Comparison of ENCODE assay signal across 1 cellular context in genomic region chr9:133238851-133239532, GRCh38.
TF ChIP-seq lines count a peak whose summit lies in the region.

No MANE protein-coding gene starts in this region.

TF ChIP-seq in HEK293, 187 proteins besides CTCF, POLR2A, EP300 and RAD21 (continued from another document):
- TF ChIP-seq, protein P1, sequence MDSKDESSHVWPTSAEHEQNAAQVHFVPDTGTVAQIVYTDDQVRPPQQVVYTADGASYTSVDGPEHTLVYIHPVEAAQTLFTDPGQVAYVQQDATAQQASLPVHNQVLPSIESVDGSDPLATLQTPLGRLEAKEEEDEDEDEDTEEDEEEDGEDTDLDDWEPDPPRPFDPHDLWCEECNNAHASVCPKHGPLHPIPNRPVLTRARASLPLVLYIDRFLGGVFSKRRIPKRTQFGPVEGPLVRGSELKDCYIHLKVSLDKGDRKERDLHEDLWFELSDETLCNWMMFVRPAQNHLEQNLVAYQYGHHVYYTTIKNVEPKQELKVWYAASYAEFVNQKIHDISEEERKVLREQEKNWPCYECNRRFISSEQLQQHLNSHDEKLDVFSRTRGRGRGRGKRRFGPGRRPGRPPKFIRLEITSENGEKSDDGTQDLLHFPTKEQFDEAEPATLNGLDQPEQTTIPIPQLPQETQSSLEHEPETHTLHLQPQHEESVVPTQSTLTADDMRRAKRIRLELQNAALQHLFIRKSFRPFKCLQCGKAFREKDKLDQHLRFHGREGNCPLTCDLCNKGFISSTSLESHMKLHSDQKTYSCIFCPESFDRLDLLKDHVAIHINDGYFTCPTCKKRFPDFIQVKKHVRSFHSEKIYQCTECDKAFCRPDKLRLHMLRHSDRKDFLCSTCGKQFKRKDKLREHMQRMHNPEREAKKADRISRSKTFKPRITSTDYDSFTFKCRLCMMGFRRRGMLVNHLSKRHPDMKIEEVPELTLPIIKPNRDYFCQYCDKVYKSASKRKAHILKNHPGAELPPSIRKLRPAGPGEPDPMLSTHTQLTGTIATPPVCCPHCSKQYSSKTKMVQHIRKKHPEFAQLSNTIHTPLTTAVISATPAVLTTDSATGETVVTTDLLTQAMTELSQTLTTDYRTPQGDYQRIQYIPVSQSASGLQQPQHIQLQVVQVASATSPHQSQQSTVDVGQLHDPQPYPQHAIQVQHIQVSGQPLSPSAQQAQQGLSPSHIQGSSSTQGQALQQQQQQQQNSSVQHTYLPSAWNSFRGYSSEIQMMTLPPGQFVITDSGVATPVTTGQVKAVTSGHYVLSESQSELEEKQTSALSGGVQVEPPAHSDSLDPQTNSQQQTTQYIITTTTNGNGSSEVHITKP (tag by site-specific recombination; IDR thresholded peaks at IDR 0.05) = peak; percentile 98
- TF ChIP-seq MZF1 (tag by site-specific recombination; IDR thresholded peaks at IDR 0.05; ENCODE audit: borderline replicate concordance) (peak; percentile 62; the same call in 1 of the 2 replicates), ZNF785 (tag by site-specific recombination; IDR thresholded peaks at IDR 0.05) (peak; percentile 65; the same call in 1 of the 2 replicates), ZNF202 (tag by site-specific recombination; IDR thresholded peaks at IDR 0.05; ENCODE audit: borderline replicate concordance) (no peak), KLF17 (tag by site-specific recombination; IDR thresholded peaks at IDR 0.05) (peak; percentile 57), SP7 (tag by site-specific recombination; IDR thresholded peaks at IDR 0.05) (peak; percentile 69), ZNF184 (tag by site-specific recombination; IDR thresholded peaks at IDR 0.05) (0 out of 2 replicates have a peak, but pooled peaks have one; percentile 60), ZNF324 (tag by site-specific recombination; IDR thresholded peaks at IDR 0.05) (peak; percentile 48; the same call in 1 of the 2 replicates), ZNF629 (tag by site-specific recombination; IDR thresholded peaks at IDR 0.05) (peak; percentile 47; the same call in 1 of the 2 replicates), GLIS2 (tag by site-specific recombination; IDR thresholded peaks at IDR 0.05) (peak; percentile 93), ZFP37 (tag by site-specific recombination; IDR thresholded peaks at IDR 0.05) (no peak), ZNF449 (tag by site-specific recombination; IDR thresholded peaks at IDR 0.05) (0 out of 2 replicates have a peak, but pooled peaks have one; percentile 22), ZIC2 (tag by site-specific recombination; IDR thresholded peaks at IDR 0.05) (peak; percentile 87), ZNF76 (tag by site-specific recombination; IDR thresholded peaks at IDR 0.05; ENCODE audit: borderline replicate concordance, low read depth) (peak; percentile 78; the same call in 1 of the 2 replicates)
- TF ChIP-seq, protein P2, sequence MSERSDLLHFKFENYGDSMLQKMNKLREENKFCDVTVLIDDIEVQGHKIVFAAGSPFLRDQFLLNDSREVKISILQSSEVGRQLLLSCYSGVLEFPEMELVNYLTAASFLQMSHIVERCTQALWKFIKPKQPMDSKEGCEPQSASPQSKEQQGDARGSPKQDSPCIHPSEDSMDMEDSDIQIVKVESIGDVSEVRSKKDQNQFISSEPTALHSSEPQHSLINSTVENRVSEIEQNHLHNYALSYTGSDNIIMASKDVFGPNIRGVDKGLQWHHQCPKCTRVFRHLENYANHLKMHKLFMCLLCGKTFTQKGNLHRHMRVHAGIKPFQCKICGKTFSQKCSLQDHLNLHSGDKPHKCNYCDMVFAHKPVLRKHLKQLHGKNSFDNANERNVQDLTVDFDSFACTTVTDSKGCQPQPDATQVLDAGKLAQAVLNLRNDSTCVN (tag by site-specific recombination; optimal IDR thresholded peaks at IDR 0.05) = peak; percentile 23
